Comparison of ENCODE assay signal across 9 cellular contexts in genomic region chr1:234230414-234230862, GRCh38.
DNase-seq lines count a peak whose midpoint lies in the region; ATAC-seq lines count a peak whose summit lies in the region.
"Had no signal": no experiment of that assay in that cellular context is flagged by ENCODE, and none has a peak within 500 bp of the region (broad histone marks: within the 10 kb centered on the region; RNA-seq: fewer than 3 reads in every experiment).

No MANE protein-coding gene starts in this region.

- no peak overlapping the region for H3K27ac ChIP-seq in caudate nucleus (ENCODE audit: low read depth, low read length)

- peak; percentile 61 for ATAC-seq in GM21367 (IDR thresholded peaks at IDR 0.05; ENCODE audit: unreplicated experiment)
- ATAC-seq: sciatic nerve had no signal

- DNase-seq in DMS53 treated with DMSO at 0.1 percent for 48 hours (lab: John Stamatoyannopoulos, UW; ENCODE audit: unreplicated experiment) (peak; percentile 61), MV-4-11 (lab: John Stamatoyannopoulos, UW) (peak; percentile 53), amniotic epithelial cell (ENCODE audit: low read depth) (peak; percentile 7), D341Med (ENCODE audit: low spot score) (no peak), caudate nucleus (lab: John Stamatoyannopoulos, UW) (no peak)
- no peak for DNase-seq in activated CD4-positive, CD25-positive, alpha-beta regulatory T cell treated with anti-CD3 and anti-CD28 coated beads, Interleukin-2, amount 50 U/mL, for 72 hours
- DNase-seq in stimulated activated CD4-positive, alpha-beta T cell treated with anti-CD3 and anti-CD28 coated beads, Interleukin-1b, Interleukin-23, amount 100 ng/mL, for 48 hours: no peak

Comparison
In these comparisons a context has a peak if more than half of its experiments do, and no peak if none do; other contexts are left out.
1. DNase-seq: peak in DMS53 treated with DMSO at 0.1 percent for 48 hours (single experiment), MV-4-11 (single experiment) and amniotic epithelial cell (single experiment); none in activated CD4-positive, CD25-positive, alpha-beta regulatory T cell treated with anti-CD3 and anti-CD28 coated beads, Interleukin-2, amount 50 U/mL, for 72 hours (single experiment), stimulated activated CD4-positive, alpha-beta T cell treated with anti-CD3 and anti-CD28 coated beads, Interleukin-1b, Interleukin-23, amount 100 ng/mL, for 48 hours (single experiment), D341Med (single experiment) and caudate nucleus (0 of 61).